ENCODE assay signal across 10 cellular contexts in genomic region chrX:21993265-21993664, GRCh38. TPM values are rescaled to one million over a fixed set of nuclear protein-coding genes. Genes with fewer than 3 reads are reported as not detected.
DNase-seq lines count a peak whose midpoint lies in the region; ATAC-seq and TF ChIP-seq lines count a peak whose summit lies in the region.
"Had no signal": no experiment of that assay in that cellular context is flagged by ENCODE, and none has a peak within 500 bp of the region (broad histone marks: within the 10 kb centered on the region; RNA-seq: fewer than 3 reads in every experiment).

No MANE protein-coding gene starts in this region.

- H3K36me3 ChIP-seq in lung (ENCODE audit: control insufficient read depth in 2 of 2, insufficient read depth in 2 of 2, low read length in 2 of 2): peaks cover 0 to 3% of the 10 kb centered on the region in 2 donors

- peak; percentile 35 for DNase-seq in KBM-7
- no peak for DNase-seq in lung (ENCODE audit: low spot score)
- no peak for DNase-seq in effector memory CD8-positive, alpha-beta T cell
- no peak for DNase-seq in NCI-H128 (lab: John Stamatoyannopoulos, UW; ENCODE audit: unreplicated experiment)
- no peak for DNase-seq in SK-N-DZ (ENCODE audit: low spot score)
- DNase-seq in stimulated activated CD4-positive, alpha-beta T cell treated with anti-CD3 and anti-CD28 coated beads, Interleukin-2, amount 100 ng/mL, for 48 hours: no peak
- DNase-seq: activated naive CD8-positive, alpha-beta T cell treated with anti-CD3 and anti-CD28 coated beads, Interleukin-2, amount 10 ng/mL, durations not matched to agents 7 days and 5 days; NCI-H2171 treated with DMSO at 0.1 percent for 48 hours had no signal

- no peaks in the 10 kb centered on the region for H3K4me1 Mint-ChIP-seq in effector memory CD8-positive, alpha-beta T cell (ENCODE audit: low read depth in 2 of 2)

- no peaks in the 10 kb centered on the region for H3K9me3 ChIP-seq in lung (ENCODE audit: control insufficient read depth in 2 of 2, insufficient read depth in 1 of 2, low read length in 1 of 2)

- no peak overlapping the region for H3K4me3 ChIP-seq in lung

- H3K4me1 ChIP-seq in lung (ENCODE audit: control insufficient read depth in 2 of 2, insufficient read depth in 2 of 2, low read length in 2 of 2): no peaks in the 10 kb centered on the region

- H3K4me3 Mint-ChIP-seq in effector memory CD8-positive, alpha-beta T cell: no peak overlapping the region
- H3K4me3 Mint-ChIP-seq: activated naive CD8-positive, alpha-beta T cell treated with anti-CD3 and anti-CD28 coated beads, Interleukin-2, amount 10 ng/mL, durations not matched to agents 7 days and 5 days had no signal

- no peak overlapping the region for H3K27ac Mint-ChIP-seq in effector memory CD8-positive, alpha-beta T cell
- H3K27ac Mint-ChIP-seq: activated naive CD8-positive, alpha-beta T cell treated with anti-CD3 and anti-CD28 coated beads, Interleukin-2, amount 10 ng/mL, durations not matched to agents 7 days and 5 days had no signal

- H3K9me3 Mint-ChIP-seq in effector memory CD8-positive, alpha-beta T cell: no peaks in the 10 kb centered on the region
- H3K9me3 Mint-ChIP-seq: activated naive CD8-positive, alpha-beta T cell treated with anti-CD3 and anti-CD28 coated beads, Interleukin-2, amount 10 ng/mL, durations not matched to agents 7 days and 5 days had no signal

- H3K27me3 ChIP-seq in lung (ENCODE audit: control insufficient read depth, insufficient read depth): peaks cover 3% of the 10 kb centered on the region

- H3K36me3 Mint-ChIP-seq in effector memory CD8-positive, alpha-beta T cell (ENCODE audit: insufficient read depth): peaks cover 12% of the 10 kb centered on the region

- ATAC-seq in GM18861 (IDR thresholded peaks at IDR 0.05; ENCODE audit: unreplicated experiment) (peak; percentile 76), HG02571 (IDR thresholded peaks at IDR 0.05; ENCODE audit: unreplicated experiment) (peak; percentile 77), lung (ENCODE audit: insufficient read depth, low FRiP score) (peak; percentile 38)
- no peak for ATAC-seq in effector memory CD8-positive, alpha-beta T cell (replicated peaks)

- 34 to 66% methylated on average over 8 of the region's 8 CpGs for WGBS in lung, 2 donors

- H3K27ac ChIP-seq in lung (ENCODE audit: low read depth in 1 of 2, low read length in 1 of 2): peak overlapping the region in 1 of 2 donors; percentile 69

- TF ChIP-seq CTCF in lung (IDR thresholded peaks at IDR 0.05; ENCODE audit: control extremely low read depth, extremely low read depth): no peak

- in situ Hi-C loops in KBM-7 (cut with MboI; ENCODE audit: low pct_unique_long_range_greater_than_20kb, low sequenced_read_pairs): no loop called here

- no peaks in the 10 kb centered on the region for H3K27me3 Mint-ChIP-seq in effector memory CD8-positive, alpha-beta T cell
- H3K27me3 Mint-ChIP-seq: activated naive CD8-positive, alpha-beta T cell treated with anti-CD3 and anti-CD28 coated beads, Interleukin-2, amount 10 ng/mL, durations not matched to agents 7 days and 5 days had no signal

RNA-seq across cellular contexts. Expression of gene PHEX, which starts 38.9 kb away (rescaled TPM):
- total RNA-seq in lung: 10 to 100 TPM in 1 of 2 donors, 1 to 10 TPM in 1; 3.6 to 15.4 TPM
- polyA plus RNA-seq in lung: 1 to 10 TPM in 1 of 2 donors, under 1 TPM in 1; 0.59 to 4.0 TPM
- polyA plus RNA-seq in SK-N-DZ (2014; cell fraction: cytosol; rRNA removed): 0.05 TPM in 1 of 2 replicates, not detected in the other
- 0.05 and 0.22 TPM in 2 replicates for polyA plus RNA-seq in SK-N-DZ (2014; cell fraction: nucleus; rRNA removed)

RNA-seq across cellular contexts. Expression of gene SMS, which starts 52.8 kb away (rescaled TPM):
- 10 to 100 TPM; 54.3 to 55.9 TPM for total RNA-seq in lung
- polyA plus RNA-seq in lung: 10 to 100 TPM; 47.5 to 50.3 TPM
- polyA plus RNA-seq in SK-N-DZ (2014; cell fraction: cytosol; rRNA removed): 175 and 190 TPM in 2 replicates
- polyA plus RNA-seq in SK-N-DZ (2014; cell fraction: nucleus; rRNA removed): 64.4 and 79.4 TPM in 2 replicates
